Comparison of ENCODE assay signal across 1 cellular context in the genomic region with DNA sequence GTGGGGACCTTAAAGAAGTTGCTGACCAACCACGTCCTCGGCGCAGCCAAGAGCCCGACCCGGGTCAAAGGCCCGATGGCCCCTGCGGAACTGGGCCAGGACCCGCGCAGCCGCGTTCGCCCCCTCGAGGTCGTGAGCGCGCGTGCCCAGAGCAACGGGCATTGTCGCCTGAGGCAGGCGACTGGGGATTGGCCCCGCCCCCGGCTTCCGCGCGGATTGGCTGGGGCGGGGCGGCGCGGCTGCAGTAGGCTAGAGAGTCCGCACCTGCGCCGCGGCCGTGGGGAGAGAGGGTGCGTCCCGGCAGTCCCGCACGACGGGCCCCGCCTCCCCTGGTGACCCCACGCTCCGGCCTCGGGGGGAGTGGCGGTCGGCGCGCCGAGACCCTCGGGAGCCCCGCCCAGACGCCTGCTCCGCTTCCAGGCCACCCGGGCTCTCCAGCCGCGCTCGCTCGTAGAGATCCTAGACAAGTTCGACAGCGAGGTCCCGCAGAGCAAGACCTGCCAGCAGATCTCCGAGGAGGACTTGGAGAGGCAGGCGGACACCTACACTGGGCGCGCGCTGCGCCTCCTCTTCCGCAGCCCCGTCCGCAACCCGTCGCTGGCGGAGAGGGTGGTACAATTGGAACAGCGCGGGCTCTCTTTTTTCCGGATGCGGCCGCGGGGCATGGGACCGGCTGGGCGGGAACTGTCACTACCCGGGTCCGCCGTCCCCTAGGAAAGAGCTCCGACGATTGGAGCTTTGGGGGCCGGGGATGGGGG.
A peak's percentile ranks its signal among the peaks of the same experiment; 100 is the strongest.
TF ChIP-seq lines count a peak whose summit lies in the region.

No MANE protein-coding gene starts in this region.

TF ChIP-seq in GM12878, 131 proteins besides CTCF, POLR2A, EP300 and RAD21 (continued from another document):
- TF ChIP-seq ESRRA (IDR thresholded peaks at IDR 0.05; ENCODE audit: low read length) (no peak), BACH1 (IDR thresholded peaks at IDR 0.05; ENCODE audit: borderline replicate concordance) (peak; percentile 58; the same call in 1 of the 2 replicates), LARP7 (IDR thresholded peaks at IDR 0.05) (peak; percentile 68; the same call in 1 of the 2 replicates), GABPA (IDR thresholded peaks at IDR 0.05; ENCODE audit: low read depth) (no peak), IKZF2 (IDR thresholded peaks at IDR 0.05) (no peak), SMAD1 (IDR thresholded peaks at IDR 0.05; ENCODE audit: low read depth, partially characterized antibody) (no peak), JUND (IDR thresholded peaks at IDR 0.05; ENCODE audit: low read depth, low read length) (no peak), IKZF1 (conservative IDR thresholded peaks at IDR 0.05) (peak; percentile 95), EGR1 (IDR thresholded peaks at IDR 0.05; ENCODE audit: borderline replicate concordance in 1 of 2, low read depth in 2 of 2, low read length in 2 of 2) (0 out of 3 replicates have a peak, but pooled peaks of 1 of the 2 experiments have one; percentile 26), ZBED1 (IDR thresholded peaks at IDR 0.05; ENCODE audit: borderline replicate concordance) (0 out of 2 replicates have a peak, but pooled peaks have one; percentile 38), CHD2 (IDR thresholded peaks at IDR 0.05; ENCODE audit: borderline replicate concordance, low read depth, low read length) (0 out of 2 replicates have a peak, but pooled peaks have one; percentile 12), PAX8 (IDR thresholded peaks at IDR 0.05) (no peak), SIN3A (IDR thresholded peaks at IDR 0.05; ENCODE audit: low read depth, low read length) (no peak), HDAC2 (IDR thresholded peaks at IDR 0.05) (no peak), IRF4 (IDR thresholded peaks at IDR 0.05; ENCODE audit: low read depth, low read length) (no peak), CHD4 (IDR thresholded peaks at IDR 0.05) (no peak), CREM (IDR thresholded peaks at IDR 0.05; ENCODE audit: low read depth) (no peak), GATAD2B (conservative IDR thresholded peaks at IDR 0.05; ENCODE audit: low read depth) (peak; percentile 61; the same call in 1 of the 2 replicates), RAD51 (IDR thresholded peaks at IDR 0.05) (no peak), BMI1 (IDR thresholded peaks at IDR 0.05; ENCODE audit: borderline replicate concordance) (no peak), KDM1A (IDR thresholded peaks at IDR 0.05; ENCODE audit: borderline replicate concordance) (no peak), SRF (IDR thresholded peaks at IDR 0.05; ENCODE audit: low read depth in 2 of 2, low read length in 2 of 2) (no peak), ZNF207 (IDR thresholded peaks at IDR 0.05; ENCODE audit: borderline replicate concordance) (0 out of 2 replicates have a peak, but pooled peaks have one; percentile 47), SP1 (IDR thresholded peaks at IDR 0.05; ENCODE audit: low read depth, low read length) (no peak), RCOR1 (conservative IDR thresholded peaks at IDR 0.05; ENCODE audit: low read depth, low read length) (no peak), MTA3 (IDR thresholded peaks at IDR 0.05; ENCODE audit: borderline replicate concordance, low read length) (peak; percentile 43; the same call in 1 of the 2 replicates), POLR2AphosphoS5 (IDR thresholded peaks at IDR 0.05; ENCODE audit: low read length) (no peak), HDGF (IDR thresholded peaks at IDR 0.05) (0 out of 2 replicates have a peak, but pooled peaks have one; percentile 18), NRF1 (conservative IDR thresholded peaks at IDR 0.05; ENCODE audit: low read depth, low read length) (peak; percentile 34; the same call in 1 of the 2 replicates), STAT3 (IDR thresholded peaks at IDR 0.05; ENCODE audit: low read depth, low read length) (no peak)
- TF ChIP-seq, protein P1, sequence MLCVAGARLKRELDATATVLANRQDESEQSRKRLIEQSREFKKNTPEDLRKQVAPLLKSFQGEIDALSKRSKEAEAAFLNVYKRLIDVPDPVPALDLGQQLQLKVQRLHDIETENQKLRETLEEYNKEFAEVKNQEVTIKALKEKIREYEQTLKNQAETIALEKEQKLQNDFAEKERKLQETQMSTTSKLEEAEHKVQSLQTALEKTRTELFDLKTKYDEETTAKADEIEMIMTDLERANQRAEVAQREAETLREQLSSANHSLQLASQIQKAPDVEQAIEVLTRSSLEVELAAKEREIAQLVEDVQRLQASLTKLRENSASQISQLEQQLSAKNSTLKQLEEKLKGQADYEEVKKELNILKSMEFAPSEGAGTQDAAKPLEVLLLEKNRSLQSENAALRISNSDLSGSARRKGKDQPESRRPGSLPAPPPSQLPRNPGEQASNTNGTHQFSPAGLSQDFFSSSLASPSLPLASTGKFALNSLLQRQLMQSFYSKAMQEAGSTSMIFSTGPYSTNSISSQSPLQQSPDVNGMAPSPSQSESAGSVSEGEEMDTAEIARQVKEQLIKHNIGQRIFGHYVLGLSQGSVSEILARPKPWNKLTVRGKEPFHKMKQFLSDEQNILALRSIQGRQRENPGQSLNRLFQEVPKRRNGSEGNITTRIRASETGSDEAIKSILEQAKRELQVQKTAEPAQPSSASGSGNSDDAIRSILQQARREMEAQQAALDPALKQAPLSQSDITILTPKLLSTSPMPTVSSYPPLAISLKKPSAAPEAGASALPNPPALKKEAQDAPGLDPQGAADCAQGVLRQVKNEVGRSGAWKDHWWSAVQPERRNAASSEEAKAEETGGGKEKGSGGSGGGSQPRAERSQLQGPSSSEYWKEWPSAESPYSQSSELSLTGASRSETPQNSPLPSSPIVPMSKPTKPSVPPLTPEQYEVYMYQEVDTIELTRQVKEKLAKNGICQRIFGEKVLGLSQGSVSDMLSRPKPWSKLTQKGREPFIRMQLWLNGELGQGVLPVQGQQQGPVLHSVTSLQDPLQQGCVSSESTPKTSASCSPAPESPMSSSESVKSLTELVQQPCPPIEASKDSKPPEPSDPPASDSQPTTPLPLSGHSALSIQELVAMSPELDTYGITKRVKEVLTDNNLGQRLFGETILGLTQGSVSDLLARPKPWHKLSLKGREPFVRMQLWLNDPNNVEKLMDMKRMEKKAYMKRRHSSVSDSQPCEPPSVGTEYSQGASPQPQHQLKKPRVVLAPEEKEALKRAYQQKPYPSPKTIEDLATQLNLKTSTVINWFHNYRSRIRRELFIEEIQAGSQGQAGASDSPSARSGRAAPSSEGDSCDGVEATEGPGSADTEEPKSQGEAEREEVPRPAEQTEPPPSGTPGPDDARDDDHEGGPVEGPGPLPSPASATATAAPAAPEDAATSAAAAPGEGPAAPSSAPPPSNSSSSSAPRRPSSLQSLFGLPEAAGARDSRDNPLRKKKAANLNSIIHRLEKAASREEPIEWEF (IDR thresholded peaks at IDR 0.05; ENCODE audit: insufficient replicate concordance, low read depth, low read length) = no peak
- TF ChIP-seq, protein P2, sequence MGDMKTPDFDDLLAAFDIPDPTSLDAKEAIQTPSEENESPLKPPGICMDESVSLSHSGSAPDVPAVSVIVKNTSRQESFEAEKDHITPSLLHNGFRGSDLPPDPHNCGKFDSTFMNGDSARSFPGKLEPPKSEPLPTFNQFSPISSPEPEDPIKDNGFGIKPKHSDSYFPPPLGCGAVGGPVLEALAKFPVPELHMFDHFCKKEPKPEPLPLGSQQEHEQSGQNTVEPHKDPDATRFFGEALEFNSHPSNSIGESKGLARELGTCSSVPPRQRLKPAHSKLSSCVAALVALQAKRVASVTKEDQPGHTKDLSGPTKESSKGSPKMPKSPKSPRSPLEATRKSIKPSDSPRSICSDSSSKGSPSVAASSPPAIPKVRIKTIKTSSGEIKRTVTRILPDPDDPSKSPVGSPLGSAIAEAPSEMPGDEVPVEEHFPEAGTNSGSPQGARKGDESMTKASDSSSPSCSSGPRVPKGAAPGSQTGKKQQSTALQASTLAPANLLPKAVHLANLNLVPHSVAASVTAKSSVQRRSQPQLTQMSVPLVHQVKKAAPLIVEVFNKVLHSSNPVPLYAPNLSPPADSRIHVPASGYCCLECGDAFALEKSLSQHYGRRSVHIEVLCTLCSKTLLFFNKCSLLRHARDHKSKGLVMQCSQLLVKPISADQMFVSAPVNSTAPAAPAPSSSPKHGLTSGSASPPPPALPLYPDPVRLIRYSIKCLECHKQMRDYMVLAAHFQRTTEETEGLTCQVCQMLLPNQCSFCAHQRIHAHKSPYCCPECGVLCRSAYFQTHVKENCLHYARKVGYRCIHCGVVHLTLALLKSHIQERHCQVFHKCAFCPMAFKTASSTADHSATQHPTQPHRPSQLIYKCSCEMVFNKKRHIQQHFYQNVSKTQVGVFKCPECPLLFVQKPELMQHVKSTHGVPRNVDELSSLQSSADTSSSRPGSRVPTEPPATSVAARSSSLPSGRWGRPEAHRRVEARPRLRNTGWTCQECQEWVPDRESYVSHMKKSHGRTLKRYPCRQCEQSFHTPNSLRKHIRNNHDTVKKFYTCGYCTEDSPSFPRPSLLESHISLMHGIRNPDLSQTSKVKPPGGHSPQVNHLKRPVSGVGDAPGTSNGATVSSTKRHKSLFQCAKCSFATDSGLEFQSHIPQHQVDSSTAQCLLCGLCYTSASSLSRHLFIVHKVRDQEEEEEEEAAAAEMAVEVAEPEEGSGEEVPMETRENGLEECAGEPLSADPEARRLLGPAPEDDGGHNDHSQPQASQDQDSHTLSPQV (IDR thresholded peaks at IDR 0.05) = no peak
- TF ChIP-seq, protein P3, sequence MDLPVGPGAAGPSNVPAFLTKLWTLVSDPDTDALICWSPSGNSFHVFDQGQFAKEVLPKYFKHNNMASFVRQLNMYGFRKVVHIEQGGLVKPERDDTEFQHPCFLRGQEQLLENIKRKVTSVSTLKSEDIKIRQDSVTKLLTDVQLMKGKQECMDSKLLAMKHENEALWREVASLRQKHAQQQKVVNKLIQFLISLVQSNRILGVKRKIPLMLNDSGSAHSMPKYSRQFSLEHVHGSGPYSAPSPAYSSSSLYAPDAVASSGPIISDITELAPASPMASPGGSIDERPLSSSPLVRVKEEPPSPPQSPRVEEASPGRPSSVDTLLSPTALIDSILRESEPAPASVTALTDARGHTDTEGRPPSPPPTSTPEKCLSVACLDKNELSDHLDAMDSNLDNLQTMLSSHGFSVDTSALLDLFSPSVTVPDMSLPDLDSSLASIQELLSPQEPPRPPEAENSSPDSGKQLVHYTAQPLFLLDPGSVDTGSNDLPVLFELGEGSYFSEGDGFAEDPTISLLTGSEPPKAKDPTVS (IDR thresholded peaks at IDR 0.05; ENCODE audit: low read depth, low read length) = no peak
- TF ChIP-seq, protein P4, sequence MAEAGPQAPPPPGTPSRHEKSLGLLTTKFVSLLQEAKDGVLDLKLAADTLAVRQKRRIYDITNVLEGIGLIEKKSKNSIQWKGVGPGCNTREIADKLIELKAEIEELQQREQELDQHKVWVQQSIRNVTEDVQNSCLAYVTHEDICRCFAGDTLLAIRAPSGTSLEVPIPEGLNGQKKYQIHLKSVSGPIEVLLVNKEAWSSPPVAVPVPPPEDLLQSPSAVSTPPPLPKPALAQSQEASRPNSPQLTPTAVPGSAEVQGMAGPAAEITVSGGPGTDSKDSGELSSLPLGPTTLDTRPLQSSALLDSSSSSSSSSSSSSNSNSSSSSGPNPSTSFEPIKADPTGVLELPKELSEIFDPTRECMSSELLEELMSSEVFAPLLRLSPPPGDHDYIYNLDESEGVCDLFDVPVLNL (IDR thresholded peaks at IDR 0.05; ENCODE audit: low read depth, low read length) = no peak
- TF ChIP-seq, protein P5, sequence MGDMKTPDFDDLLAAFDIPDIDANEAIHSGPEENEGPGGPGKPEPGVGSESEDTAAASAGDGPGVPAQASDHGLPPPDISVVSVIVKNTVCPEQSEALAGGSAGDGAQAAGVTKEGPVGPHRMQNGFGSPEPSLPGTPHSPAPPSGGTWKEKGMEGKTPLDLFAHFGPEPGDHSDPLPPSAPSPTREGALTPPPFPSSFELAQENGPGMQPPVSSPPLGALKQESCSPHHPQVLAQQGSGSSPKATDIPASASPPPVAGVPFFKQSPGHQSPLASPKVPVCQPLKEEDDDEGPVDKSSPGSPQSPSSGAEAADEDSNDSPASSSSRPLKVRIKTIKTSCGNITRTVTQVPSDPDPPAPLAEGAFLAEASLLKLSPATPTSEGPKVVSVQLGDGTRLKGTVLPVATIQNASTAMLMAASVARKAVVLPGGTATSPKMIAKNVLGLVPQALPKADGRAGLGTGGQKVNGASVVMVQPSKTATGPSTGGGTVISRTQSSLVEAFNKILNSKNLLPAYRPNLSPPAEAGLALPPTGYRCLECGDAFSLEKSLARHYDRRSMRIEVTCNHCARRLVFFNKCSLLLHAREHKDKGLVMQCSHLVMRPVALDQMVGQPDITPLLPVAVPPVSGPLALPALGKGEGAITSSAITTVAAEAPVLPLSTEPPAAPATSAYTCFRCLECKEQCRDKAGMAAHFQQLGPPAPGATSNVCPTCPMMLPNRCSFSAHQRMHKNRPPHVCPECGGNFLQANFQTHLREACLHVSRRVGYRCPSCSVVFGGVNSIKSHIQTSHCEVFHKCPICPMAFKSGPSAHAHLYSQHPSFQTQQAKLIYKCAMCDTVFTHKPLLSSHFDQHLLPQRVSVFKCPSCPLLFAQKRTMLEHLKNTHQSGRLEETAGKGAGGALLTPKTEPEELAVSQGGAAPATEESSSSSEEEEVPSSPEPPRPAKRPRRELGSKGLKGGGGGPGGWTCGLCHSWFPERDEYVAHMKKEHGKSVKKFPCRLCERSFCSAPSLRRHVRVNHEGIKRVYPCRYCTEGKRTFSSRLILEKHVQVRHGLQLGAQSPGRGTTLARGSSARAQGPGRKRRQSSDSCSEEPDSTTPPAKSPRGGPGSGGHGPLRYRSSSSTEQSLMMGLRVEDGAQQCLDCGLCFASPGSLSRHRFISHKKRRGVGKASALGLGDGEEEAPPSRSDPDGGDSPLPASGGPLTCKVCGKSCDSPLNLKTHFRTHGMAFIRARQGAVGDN (IDR thresholded peaks at IDR 0.05) = peak; percentile 83
- TF ChIP-seq, protein P6, sequence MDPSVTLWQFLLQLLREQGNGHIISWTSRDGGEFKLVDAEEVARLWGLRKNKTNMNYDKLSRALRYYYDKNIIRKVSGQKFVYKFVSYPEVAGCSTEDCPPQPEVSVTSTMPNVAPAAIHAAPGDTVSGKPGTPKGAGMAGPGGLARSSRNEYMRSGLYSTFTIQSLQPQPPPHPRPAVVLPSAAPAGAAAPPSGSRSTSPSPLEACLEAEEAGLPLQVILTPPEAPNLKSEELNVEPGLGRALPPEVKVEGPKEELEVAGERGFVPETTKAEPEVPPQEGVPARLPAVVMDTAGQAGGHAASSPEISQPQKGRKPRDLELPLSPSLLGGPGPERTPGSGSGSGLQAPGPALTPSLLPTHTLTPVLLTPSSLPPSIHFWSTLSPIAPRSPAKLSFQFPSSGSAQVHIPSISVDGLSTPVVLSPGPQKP (IDR thresholded peaks at IDR 0.05; ENCODE audit: low read depth, low read length) = 0 out of 2 replicates have a peak, but pooled peaks have one; percentile 40
TF ChIP-seq in GM12878: peak in this region for 21.
